In the genomic region with DNA sequence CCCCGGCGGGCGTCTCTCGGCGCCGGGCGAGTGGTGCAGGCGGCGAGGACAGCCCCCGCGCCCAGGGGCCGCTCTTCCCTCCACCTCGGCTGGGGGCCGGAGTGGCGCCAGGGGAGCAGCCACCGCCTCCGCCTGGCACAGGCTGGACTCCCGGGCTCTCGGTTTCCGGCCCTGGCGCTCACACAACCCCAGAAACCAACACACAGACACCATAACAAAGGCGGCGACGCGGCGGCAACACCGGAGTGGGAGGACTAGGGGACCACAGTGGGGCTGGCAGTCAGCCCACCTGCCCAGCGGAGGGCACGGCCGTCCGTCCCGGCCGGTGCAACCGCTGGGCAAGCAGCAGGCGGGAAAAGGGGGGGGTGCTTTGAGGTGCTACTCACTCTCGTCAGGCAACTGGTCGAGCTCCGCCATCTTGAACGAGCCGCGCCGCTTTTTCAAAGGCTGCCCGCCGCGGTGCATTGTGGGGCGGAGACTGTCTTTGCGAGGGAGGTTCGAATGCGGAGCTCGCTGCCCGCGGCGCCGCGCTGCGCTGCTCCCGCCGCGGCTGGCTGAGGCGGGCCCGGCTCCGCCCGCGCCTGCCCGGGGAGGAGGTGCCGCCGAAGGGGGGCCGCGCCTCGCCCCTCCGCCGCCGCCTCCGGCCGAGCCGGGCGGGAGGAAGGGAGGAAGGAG, we compare ENCODE assay signal across 8 cellular contexts. TPM values are rescaled to one million over a fixed set of nuclear protein-coding genes. Genes with fewer than 3 reads are reported as not detected.
DNase-seq lines count a peak whose midpoint lies in the region; ATAC-seq and TF ChIP-seq lines count a peak whose summit lies in the region.

A gene with protein sequence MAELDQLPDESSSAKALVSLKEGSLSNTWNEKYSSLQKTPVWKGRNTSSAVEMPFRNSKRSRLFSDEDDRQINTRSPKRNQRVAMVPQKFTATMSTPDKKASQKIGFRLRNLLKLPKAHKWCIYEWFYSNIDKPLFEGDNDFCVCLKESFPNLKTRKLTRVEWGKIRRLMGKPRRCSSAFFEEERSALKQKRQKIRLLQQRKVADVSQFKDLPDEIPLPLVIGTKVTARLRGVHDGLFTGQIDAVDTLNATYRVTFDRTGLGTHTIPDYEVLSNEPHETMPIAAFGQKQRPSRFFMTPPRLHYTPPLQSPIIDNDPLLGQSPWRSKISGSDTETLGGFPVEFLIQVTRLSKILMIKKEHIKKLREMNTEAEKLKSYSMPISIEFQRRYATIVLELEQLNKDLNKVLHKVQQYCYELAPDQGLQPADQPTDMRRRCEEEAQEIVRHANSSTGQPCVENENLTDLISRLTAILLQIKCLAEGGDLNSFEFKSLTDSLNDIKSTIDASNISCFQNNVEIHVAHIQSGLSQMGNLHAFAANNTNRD (minus strand): TSS at position 442 of the 675 bp plus-strand sequence. CDS start 25 bp downstream, at position 417.

- H3K4me2 ChIP-seq in Loucy (ENCODE audit: low read depth, low read length, poor library complexity, severe bottlenecking) (peak within 1 kb of the TSS; percentile 89), neural progenitor cell (peak within 1 kb of the TSS; percentile 85)

- peak within 1 kb of the TSS; percentile 95 for H3K4me3 Mint-ChIP-seq in neural progenitor cell

- 0 to 1% (median 0%) methylated on average over 22 to 72 of the region's 77 CpGs for WGBS in stomach, 5 donors

- H4K20me1 ChIP-seq in Loucy (ENCODE audit: insufficient read depth, low read length, poor library complexity, severe bottlenecking) (peaks cover 22% of the 10 kb centered on the region), neural progenitor cell (ENCODE audit: low read depth) (peaks cover 12% of the 10 kb centered on the region)

- H3K79me2 ChIP-seq in Loucy (ENCODE audit: insufficient read depth, low read length) (peaks cover 65% of the 10 kb centered on the region), neural progenitor cell (ENCODE audit: low read depth) (peaks cover 51% of the 10 kb centered on the region)

- DNase-seq in H7 (peak; percentile 95), SHP77 treated with DMSO at 0.1 percent for 48 hours (lab: John Stamatoyannopoulos, UW) (peak; percentile 69), foreskin keratinocyte (peak; percentile 62 to 77), neural progenitor cell (ENCODE audit: low spot score) (peak; percentile 97), stomach (peak; percentile 93)
- peak; percentile 98 for DNase-seq in activated effector memory CD4-positive, alpha-beta T cell treated with anti-CD3 and anti-CD28 coated beads, Interleukin-2, amount 50 U/mL, for 16 hours

- no peaks in the 10 kb centered on the region for H3K9me3 Mint-ChIP-seq in neural progenitor cell

- H3F3A ChIP-seq in Loucy (ENCODE audit: low read depth) (no peaks in the 10 kb centered on the region), neural progenitor cell (ENCODE audit: low read depth) (peaks cover 42% of the 10 kb centered on the region)

- peaks cover 5% of the 10 kb centered on the region for H3K27me3 Mint-ChIP-seq in neural progenitor cell (ENCODE audit: insufficient read depth, low read depth)

- peak within 1 kb of the TSS; percentile 80 for H3K27ac ChIP-seq in foreskin keratinocyte
- peak within 1 kb of the TSS; percentile 73 for H3K27ac ChIP-seq in neural progenitor cell
- H3K27ac ChIP-seq in stomach = peak within 1 kb of the TSS; percentile 73 to 87 (median 79)

- peak within 1 kb of the TSS; percentile 95 for H3K27ac Mint-ChIP-seq in neural progenitor cell

- H3K27me3 ChIP-seq in H7 (ENCODE audit: control insufficient read depth, insufficient read depth, low read length) (peaks cover 4% of the 10 kb centered on the region), Loucy (ENCODE audit: insufficient read depth, low read length, poor library complexity, severe bottlenecking) (no peaks in the 10 kb centered on the region), foreskin keratinocyte (no peaks in the 10 kb centered on the region), neural progenitor cell (peaks cover 21% of the 10 kb centered on the region), stomach (no peaks in the 10 kb centered on the region)

- H3K4me3 ChIP-seq in H7 (ENCODE audit: insufficient read depth, low read depth, low read length) (peak within 1 kb of the TSS; percentile 98), Loucy (ENCODE audit: low read length, poor library complexity, severe bottlenecking) (peak within 1 kb of the TSS; percentile 99), neural progenitor cell (peak within 1 kb of the TSS; percentile 100), stomach (peak within 1 kb of the TSS; percentile 83 to 100 (median 88))

- H3K9ac ChIP-seq in ES-I3 (ENCODE audit: low read depth, low read length) (peak within 1 kb of the TSS; percentile 99), Loucy (ENCODE audit: low read depth, low read length, poor library complexity, severe bottlenecking) (peak within 1 kb of the TSS; percentile 99), neural progenitor cell (peak within 1 kb of the TSS; percentile 98)

- no peak for TF ChIP-seq POLR2A in stomach (IDR thresholded peaks at IDR 0.05)

- intact Hi-C loops in stomach (cut with DNase I; ENCODE audit: low total_unique reads) = no loop called here

- H3K9me2 ChIP-seq in Loucy (replicated peaks; ENCODE audit: low read depth, low read length) = no peaks in the 10 kb centered on the region

- H3K4me1 ChIP-seq in ES-I3 (ENCODE audit: insufficient read depth, low read length) = peaks cover 26% of the 10 kb centered on the region
- peaks cover 49% of the 10 kb centered on the region for H3K4me1 ChIP-seq in Loucy (ENCODE audit: insufficient read depth, low read length, poor library complexity, severe bottlenecking)
- no peaks in the 10 kb centered on the region for H3K4me1 ChIP-seq in foreskin keratinocyte
- peaks cover 37% of the 10 kb centered on the region for H3K4me1 ChIP-seq in neural progenitor cell
- peaks cover 0 to 26% (median 23%) of the 10 kb centered on the region in 4 donors for H3K4me1 ChIP-seq in stomach

- peak within 1 kb of the TSS; percentile 99 for H2AFZ ChIP-seq in Loucy (ENCODE audit: low read length)
- H2AFZ ChIP-seq in neural progenitor cell (replicated peaks) = peak within 1 kb of the TSS; percentile 98

- TF ChIP-seq EP300 in stomach (IDR thresholded peaks at IDR 0.05) = no peak

- peak; percentile 84 for ATAC-seq in foreskin keratinocyte

- H3K4me1 Mint-ChIP-seq in neural progenitor cell = peaks cover 37% of the 10 kb centered on the region

- TF ChIP-seq CTCF in Loucy (conservative IDR thresholded peaks at IDR 0.05; ENCODE audit: low read length) = no peak
- TF ChIP-seq CTCF in foreskin keratinocyte (conservative IDR thresholded peaks at IDR 0.05) = peak; percentile 11
- TF ChIP-seq CTCF in neural progenitor cell (IDR thresholded peaks at IDR 0.05) = no peak
- no peak for TF ChIP-seq CTCF in stomach (IDR thresholded peaks at IDR 0.05)

- peaks cover 5% of the 10 kb centered on the region for H3K36me3 Mint-ChIP-seq in neural progenitor cell

- no peaks in the 10 kb centered on the region for H3K36me3 ChIP-seq in ES-I3 (ENCODE audit: insufficient read depth, low read length)
- H3K36me3 ChIP-seq in H7 (replicated peaks; ENCODE audit: control insufficient read depth, insufficient read depth, low read length) = no peaks in the 10 kb centered on the region
- no peaks in the 10 kb centered on the region for H3K36me3 ChIP-seq in Loucy (ENCODE audit: insufficient read depth, low read length)
- no peaks in the 10 kb centered on the region for H3K36me3 ChIP-seq in neural progenitor cell
- H3K36me3 ChIP-seq in stomach = no peaks in the 10 kb centered on the region

- H3K9me3 ChIP-seq in ES-I3 (ENCODE audit: control insufficient read depth, insufficient read depth, low read length) (no peaks in the 10 kb centered on the region), Loucy (ENCODE audit: insufficient read depth, low read depth, low read length) (no peaks in the 10 kb centered on the region), neural progenitor cell (ENCODE audit: low read depth) (no peaks in the 10 kb centered on the region), stomach (no peaks in the 10 kb centered on the region)

RNA-seq across cellular contexts. Expression of the gene that starts here (rescaled TPM):
- 19.9 and 29.0 TPM in 2 replicates for total RNA-seq in H7 (2014; rRNA removed; shearing (Covaris generic))
- total RNA-seq in foreskin keratinocyte (6.8 and 8.4 TPM in 2 replicates), neural progenitor cell (ENCODE audit: low replicate concordance) (20.8 and 34.4 TPM in 2 replicates), stomach (10 to 100 TPM in 1 of 5 donors, 1 to 10 TPM in 3, not detected in 1; 1.3 to 45.5 (median 7.1) TPM)
- polyA plus RNA-seq in foreskin keratinocyte (2.2 and 2.7 TPM in 2 replicates), stomach (1 to 10 TPM; 2.4 to 2.9 (median 2.5) TPM)

Comparison
In these comparisons a context has a peak if more than half of its experiments do, and no peak if none do; other contexts are left out.
1. Peak in every context shown above with its lines: DNase-seq, ATAC-seq, H3K4me3 ChIP-seq and H3K27ac ChIP-seq.